ENCODE assay signal across 8 cellular contexts in genomic region chr9:37037744-37038640, GRCh38.
DNase-seq lines count a peak whose midpoint lies in the region; ATAC-seq and TF ChIP-seq lines count a peak whose summit lies in the region.

No MANE protein-coding gene starts in this region.

- H3K4me1 ChIP-seq in iPS-18a (ENCODE audit: control insufficient read depth, low read depth, low read length) (peaks cover 19% of the 10 kb centered on the region), HAP-1 (peaks cover 9% of the 10 kb centered on the region; the same call in 1 of the 2 replicates)

- H3K9ac ChIP-seq in iPS-18a (ENCODE audit: low read length), result no peak overlapping the region

- DNase-seq in DMS79 treated with DMSO at 0.1 percent for 48 hours (lab: John Stamatoyannopoulos, UW) (no peak), NCI-H69 (lab: John Stamatoyannopoulos, UW) (no peak), brain microvascular endothelial cell (no peak), HAP-1 (ENCODE audit: low spot score in 2 of 2) (no peak)

- no peak overlapping the region for H3K27ac ChIP-seq in iPS-18a (ENCODE audit: low read length)
- H3K27ac ChIP-seq in brain microvascular endothelial cell, result no peak overlapping the region

- H3K27me3 ChIP-seq in iPS-18a (ENCODE audit: control insufficient read depth, insufficient read depth, low read length) (peaks cover 92% of the 10 kb centered on the region), brain microvascular endothelial cell (replicated peaks) (peaks cover 87% of the 10 kb centered on the region), HAP-1 (ENCODE audit: low read depth) (peaks cover 34% of the 10 kb centered on the region)

- peak overlapping the region; percentile 96 for H3K27ac Mint-ChIP-seq in stimulated activated memory B cell treated with anti-CD40 and anti-IgM and Interleukin-4, amounts not matched to agents 10 μg/mL and 1 μg/mL and 100 μg/mL, for 72 hours

- peak; percentile 32 for TF ChIP-seq POLR2A in GM19193 (IDR thresholded peaks at IDR 0.05; ENCODE audit: extremely low read depth, insufficient read depth, insufficient read length)

- no peaks in the 10 kb centered on the region for H3K27me3 Mint-ChIP-seq in stimulated activated memory B cell treated with anti-CD40 and anti-IgM and Interleukin-4, amounts not matched to agents 10 μg/mL and 1 μg/mL and 100 μg/mL, for 72 hours

- peaks cover 12% of the 10 kb centered on the region for H3K36me3 Mint-ChIP-seq in stimulated activated memory B cell treated with anti-CD40 and anti-IgM and Interleukin-4, amounts not matched to agents 10 μg/mL and 1 μg/mL and 100 μg/mL, for 72 hours

- H3K4me1 Mint-ChIP-seq in stimulated activated memory B cell treated with anti-CD40 and anti-IgM and Interleukin-4, amounts not matched to agents 10 μg/mL and 1 μg/mL and 100 μg/mL, for 72 hours, result peaks cover 35% of the 10 kb centered on the region

- H3K36me3 ChIP-seq in iPS-18a (ENCODE audit: control insufficient read depth, low read depth, low read length), result no peaks in the 10 kb centered on the region
- H3K36me3 ChIP-seq in brain microvascular endothelial cell (replicated peaks), result no peaks in the 10 kb centered on the region
- H3K36me3 ChIP-seq in HAP-1 (replicated peaks), result no peaks in the 10 kb centered on the region

- peak overlapping the region; percentile 56 for H3K4me3 ChIP-seq in WI38 (ENCODE audit: low read depth, low read length)
- peak overlapping the region; percentile 69 for H3K4me3 ChIP-seq in iPS-18a (ENCODE audit: low read length)
- H3K4me3 ChIP-seq in brain microvascular endothelial cell (ENCODE audit: low read depth, low read length), result no peak overlapping the region
- H3K4me3 ChIP-seq in HAP-1, result no peak overlapping the region

- H3K9me3 Mint-ChIP-seq in stimulated activated memory B cell treated with anti-CD40 and anti-IgM and Interleukin-4, amounts not matched to agents 10 μg/mL and 1 μg/mL and 100 μg/mL, for 72 hours, result no peaks in the 10 kb centered on the region

- H3K4me3 Mint-ChIP-seq in stimulated activated memory B cell treated with anti-CD40 and anti-IgM and Interleukin-4, amounts not matched to agents 10 μg/mL and 1 μg/mL and 100 μg/mL, for 72 hours, result peak overlapping the region; percentile 92

- in situ Hi-C loops in brain microvascular endothelial cell (cut with HindIII; ENCODE audit: low pct_ligation_motif_present, low sequenced_read_pairs) (no loop called here), HAP-1 (cut with MboI; ENCODE audit: low sequenced_read_pairs) (no loop called here)

- TF ChIP-seq CTCF in WI38 (IDR thresholded peaks at IDR 0.05; ENCODE audit: low read depth, low read length), result no peak
- no peak for TF ChIP-seq CTCF in brain microvascular endothelial cell (IDR thresholded peaks at IDR 0.05; ENCODE audit: low read depth, low read length, missing control alignments)

- no peaks in the 10 kb centered on the region for H3K9me3 ChIP-seq in iPS-18a (ENCODE audit: control insufficient read depth, low read depth, low read length)
- no peaks in the 10 kb centered on the region for H3K9me3 ChIP-seq in HAP-1

- peak; percentile 13 for ATAC-seq in stimulated activated memory B cell treated with anti-CD40 and anti-IgM and Interleukin-4, amounts not matched to agents 10 μg/mL and 1 μg/mL and 100 μg/mL, for 72 hours

Comparison
In these comparisons a context has a peak if more than half of its experiments do, and no peak if none do; other contexts are left out.
1. H3K4me3 ChIP-seq: peak in WI38 (single experiment) and iPS-18a (single experiment); none in brain microvascular endothelial cell (single experiment) and HAP-1 (single experiment).